ENCODE assay signal across 1 cellular context in the genomic region with DNA sequence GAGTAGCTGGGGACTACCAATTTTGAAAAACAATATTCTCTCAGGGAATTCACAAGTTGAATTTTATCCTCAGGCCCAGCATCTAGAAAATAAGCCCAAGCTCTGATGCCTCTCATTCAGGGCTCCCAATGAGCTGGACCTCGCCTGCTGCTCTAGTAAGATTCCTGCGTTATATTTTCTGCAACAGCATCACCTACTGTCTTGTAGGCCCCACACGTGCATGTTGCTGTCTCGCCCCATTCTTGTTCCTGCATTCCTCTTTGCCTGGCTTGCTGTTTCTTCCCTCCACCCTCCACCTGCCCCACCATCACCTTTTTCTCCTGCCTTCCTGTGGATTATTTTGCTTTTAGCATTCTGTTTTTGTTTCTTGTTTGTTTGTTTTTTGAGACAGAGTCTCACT.
TF ChIP-seq lines count a peak whose summit lies in the region.

No MANE protein-coding gene starts in this region.

TF ChIP-seq in A549, 52 proteins besides CTCF, POLR2A, EP300 and RAD21:
- TF ChIP-seq BCL3 (IDR thresholded peaks at IDR 0.05) (no peak), HOXA7 (CRISPR knock-in tag; IDR thresholded peaks at IDR 0.05) (no peak), RARB (CRISPR knock-in tag; IDR thresholded peaks at IDR 0.05) (no peak), CBX2 (IDR thresholded peaks at IDR 0.05; ENCODE audit: borderline replicate concordance, low read depth) (no peak), CBX8 (IDR thresholded peaks at IDR 0.05) (no peak), ZSCAN20 (CRISPR knock-in tag; IDR thresholded peaks at IDR 0.05) (no peak), KDM5A (IDR thresholded peaks at IDR 0.05) (no peak)
